9 cellular contexts compared by ENCODE assay signal in genomic region chr1:150620919-150621318, GRCh38. TPM values are rescaled to one million over a fixed set of nuclear protein-coding genes. Genes with fewer than 3 reads are reported as not detected.
DNase-seq lines count a peak whose midpoint lies in the region; ATAC-seq, FAIRE-seq and TF ChIP-seq lines count a peak whose summit lies in the region.
"Had no signal": no experiment of that assay in that cellular context is flagged by ENCODE, and none has a peak within 500 bp of the region (broad histone marks: within the 10 kb centered on the region; RNA-seq: fewer than 3 reads in every experiment).

No MANE protein-coding gene starts in this region.

- TF ChIP-seq RAD21 in A549 (conservative IDR thresholded peaks at IDR 0.05 in 1 of 2, IDR thresholded peaks at IDR 0.05 in 1 of 2): no peak
- no peak for TF ChIP-seq RAD21 in HCT116 (IDR thresholded peaks at IDR 0.05; ENCODE audit: low read depth)

- no peak for TF ChIP-seq CTCF in A549 (IDR thresholded peaks at IDR 0.05)
- TF ChIP-seq CTCF in HCT116 (IDR thresholded peaks at IDR 0.05 in 2 of 3, conservative IDR thresholded peaks at IDR 0.05 in 1 of 3; ENCODE audit: borderline replicate concordance in 1 of 3, insufficient read depth in 1 of 3, low read depth in 2 of 3, low read length in 2 of 3): no peak

- H3K4me1 ChIP-seq in A549: peaks cover 16% of the 10 kb centered on the region
- H3K4me1 ChIP-seq in HCT116 (ENCODE audit: control insufficient read depth in 1 of 2, insufficient read depth in 2 of 2, low read length in 2 of 2): peaks cover 8 to 43% of the 10 kb centered on the region in 2 experiments

- FAIRE-seq in A549 (lab: Jason Lieb, UNC): no peak

- H3K27me3 ChIP-seq in HCT116 (ENCODE audit: insufficient read depth, low read length): no peaks in the 10 kb centered on the region

- TF ChIP-seq POLR2A in A549 (IDR thresholded peaks at IDR 0.05; ENCODE audit: low read length) (no peak), HCT116 (IDR thresholded peaks at IDR 0.05; ENCODE audit: borderline replicate concordance, extremely low read depth, insufficient read depth, insufficient read length) (no peak)

- intact Hi-C loops in HCT116 (cut with micrococcal nuclease): loop anchor here (2.0 to 10.0 kb wide), 3 partner anchors 42 to 304 kb away; partner anchors contain the start of genes MCL1 and SETDB1

- RAD21 ChIA-PET in HCT116 (lab: Charles Lee; ENCODE audit: low non-redundant PET in 1 of 2, low total read pairs in 2 of 2, uncharacterized antibody in 2 of 2, unreplicated experiment in 2 of 2): interaction anchor here in 1 of 2 experiments (0.6 kb wide), 1 partner anchor 18 kb away, joined by 3 read pairs; no protein-coding TSS in a partner anchor

- peaks cover 3% of the 10 kb centered on the region; the same call in 1 of the 2 replicates for H3K79me2 ChIP-seq in HCT116 (ENCODE audit: insufficient read depth, low read length)

- DNase-seq in A549 (ENCODE audit: low read depth in 1 of 2, low spot score in 1 of 2) (no peak), HCT116 (ENCODE audit: low read depth, low spot score) (no peak), C1 segment of cervical spinal cord (lab: John Stamatoyannopoulos, UW) (no peak), activated gamma-delta T cell (lab: John Stamatoyannopoulos, UW) (no peak), T-helper 1 cell (no peak)
- DNase-seq in central memory CD8-positive, alpha-beta T cell (ENCODE audit: low spot score in 2 of 2): no peak
- no peak for DNase-seq in natural killer cell treated with Interleukin-12 subunit alpha and Interleukin-12 subunit beta and Interleukin-15 and Interleukin-18, amount 100 ng/mL, for 72 hours (ENCODE audit: low spot score)
- DNase-seq: H9 had no signal

- peaks cover 41% of the 10 kb centered on the region for H3K4me1 Mint-ChIP-seq in central memory CD8-positive, alpha-beta T cell
- H3K4me1 Mint-ChIP-seq in natural killer cell treated with Interleukin-12 subunit alpha and Interleukin-12 subunit beta and Interleukin-15 and Interleukin-18, amount 100 ng/mL, for 72 hours (ENCODE audit: low read depth in 2 of 2): peaks cover 48 to 56% of the 10 kb centered on the region in 2 donors

- no peaks in the 10 kb centered on the region for H3K9me2 ChIP-seq in HCT116 (ENCODE audit: insufficient read depth)

- CTCF ChIA-PET in A549 (lab: Yijun Ruan, JAX): interaction anchor here (0.6 to 15.3 kb wide), 15 partner anchors 9 to 374 kb away, joined by 3 to 210 read pairs (median 6); partner anchors contain the start of genes ENSA and MCL1
- CTCF ChIA-PET in HCT116 (lab: Charles Lee): interaction anchor here (0.7 to 3.2 kb wide), 3 partner anchors 59 to 1414 kb away, joined by 3 to 15 read pairs (median 3); no protein-coding TSS in a partner anchor

- TF ChIP-seq EP300 in A549 (IDR thresholded peaks at IDR 0.05): no peak

- H3K27me3 Mint-ChIP-seq in central memory CD8-positive, alpha-beta T cell: no peaks in the 10 kb centered on the region
- no peaks in the 10 kb centered on the region for H3K27me3 Mint-ChIP-seq in natural killer cell treated with Interleukin-12 subunit alpha and Interleukin-12 subunit beta and Interleukin-15 and Interleukin-18, amount 100 ng/mL, for 72 hours

- no peak overlapping the region for H3K4me2 ChIP-seq in A549
- no peak overlapping the region for H3K4me2 ChIP-seq in HCT116 (ENCODE audit: low read length)

- H3K27ac ChIP-seq in A549: peak overlapping the region; percentile 24 to 50; a peak in 4 of 6 replicates
- 0 out of 2 replicates have a peak overlapping the region, but pooled peaks have one; percentile 38 for H3K27ac ChIP-seq in HCT116 (ENCODE audit: low read depth, low read length)

- H2AFZ ChIP-seq in HCT116 (ENCODE audit: low read depth, low read length, poor library complexity, severe bottlenecking): no peak overlapping the region

- H3K4me3 Mint-ChIP-seq in central memory CD8-positive, alpha-beta T cell: no peak overlapping the region
- no peak overlapping the region for H3K4me3 Mint-ChIP-seq in natural killer cell treated with Interleukin-12 subunit alpha and Interleukin-12 subunit beta and Interleukin-15 and Interleukin-18, amount 100 ng/mL, for 72 hours
- H3K4me3 Mint-ChIP-seq: H9 had no signal

- no peaks in the 10 kb centered on the region for H4K20me1 ChIP-seq in HCT116 (ENCODE audit: insufficient read depth)

- peaks cover 13 to 42% of the 10 kb centered on the region in 2 experiments for H3K36me3 ChIP-seq in HCT116 (ENCODE audit: control insufficient read depth in 1 of 2, insufficient read depth in 2 of 2, low read length in 2 of 2)

- POLR2A ChIA-PET in A549 (lab: Yijun Ruan, JAX): interaction anchor here (0.7 to 3.7 kb wide), 5 partner anchors 9 to 59 kb away, joined by 3 to 43 read pairs (median 8); partner anchors contain the start of genes ENSA and MCL1
- POLR2A ChIA-PET in HCT116 (lab: Charles Lee): interaction anchor here (0.6 to 3.4 kb wide), 5 partner anchors 9 to 60 kb away, joined by 3 to 28 read pairs (median 7); partner anchors contain the start of genes ENSA and MCL1

- H3K9me3 Mint-ChIP-seq in central memory CD8-positive, alpha-beta T cell: no peaks in the 10 kb centered on the region
- no peaks in the 10 kb centered on the region for H3K9me3 Mint-ChIP-seq in natural killer cell treated with Interleukin-12 subunit alpha and Interleukin-12 subunit beta and Interleukin-15 and Interleukin-18, amount 100 ng/mL, for 72 hours
- H3K9me3 Mint-ChIP-seq: H9 had no signal

- H3K36me3 Mint-ChIP-seq in central memory CD8-positive, alpha-beta T cell (ENCODE audit: insufficient read depth): peaks cover 59% of the 10 kb centered on the region
- peaks cover 49% of the 10 kb centered on the region for H3K36me3 Mint-ChIP-seq in natural killer cell treated with Interleukin-12 subunit alpha and Interleukin-12 subunit beta and Interleukin-15 and Interleukin-18, amount 100 ng/mL, for 72 hours

- peak overlapping the region; percentile 89 for H3K27ac Mint-ChIP-seq in central memory CD8-positive, alpha-beta T cell (ENCODE audit: low read depth)
- H3K27ac Mint-ChIP-seq in natural killer cell treated with Interleukin-12 subunit alpha and Interleukin-12 subunit beta and Interleukin-15 and Interleukin-18, amount 100 ng/mL, for 72 hours: peak overlapping the region; percentile 81 to 94

- H3K9ac ChIP-seq in HCT116 (ENCODE audit: low read length): no peak overlapping the region

- BruUV-seq in HCT116 (replicated peaks; lab: Mats Ljungman, UMichigan): no TSS peak

- H3K9me3 ChIP-seq in A549 (no peaks in the 10 kb centered on the region), HCT116 (ENCODE audit: control insufficient read depth in 1 of 2, insufficient read depth in 1 of 2, low read depth in 1 of 2, low read length in 2 of 2) (no peaks in the 10 kb centered on the region)

- H3K4me3 ChIP-seq in A549 (no peak overlapping the region), HCT116 (replicated peaks in 1 of 2; ENCODE audit: low read depth in 1 of 2, low read length in 2 of 2) (no peak overlapping the region)

- 98% methylated on average over 2 of the region's 2 CpGs for WGBS in A549 (ENCODE audit: missing lambda C conversion rate)

- ATAC-seq in A549 (no peak), HCT116 (no peak), GM19452 (IDR thresholded peaks at IDR 0.05; ENCODE audit: unreplicated experiment) (no peak)
- no peak for ATAC-seq in central memory CD8-positive, alpha-beta T cell (replicated peaks; ENCODE audit: extremely low read depth, poor library complexity, severe bottlenecking)
- no peak for ATAC-seq in natural killer cell treated with Interleukin-12 subunit alpha and Interleukin-12 subunit beta and Interleukin-15 and Interleukin-18, amount 100 ng/mL, for 72 hours

TF ChIP-seq in A549, 52 proteins besides CTCF, POLR2A, EP300 and RAD21 (continues in another document):
- TF ChIP-seq USF2 (IDR thresholded peaks at IDR 0.05) (no peak), RFX5 (IDR thresholded peaks at IDR 0.05) (no peak), SREBF2 (IDR thresholded peaks at IDR 0.05) (no peak), NR3C1 (IDR thresholded peaks at IDR 0.05) (no peak), HEYL (CRISPR knock-in tag; IDR thresholded peaks at IDR 0.05) (no peak)

TF ChIP-seq in HCT116, 20 proteins besides CTCF, POLR2A, EP300 and RAD21 (continues in another document):
- TF ChIP-seq CEBPB (IDR thresholded peaks at IDR 0.05; ENCODE audit: low read depth) (no peak), ATF3 (IDR thresholded peaks at IDR 0.05) (no peak), FOSL1 (IDR thresholded peaks at IDR 0.05; ENCODE audit: low read depth) (no peak), ZFX (IDR thresholded peaks at IDR 0.05) (no peak)

RNA-seq across cellular contexts. Expression of gene ENSA, which starts 8.5 kb away (rescaled TPM):
- 61.2 and 67.9 TPM in 2 replicates for polyA plus RNA-seq in A549 (2011; rRNA removed)
- polyA plus RNA-seq in A549 (2012; cell fraction: cytosol; rRNA removed): 44.7 and 49.2 TPM in 2 replicates
- 19.4 and 22.9 TPM in 2 replicates for polyA plus RNA-seq in A549 (2012; cell fraction: nucleus; rRNA removed)
- 117 to 128 TPM (median 121 TPM) in 3 replicates for polyA plus RNA-seq in A549 (2017; fragmentation: RNase III; extraction: RNeasy Plus Mini Kit Qiagen cat#74134 plus additional on column Dnase treatment)
- 23.9 and 24.4 TPM in 2 replicates for polyA minus RNA-seq in A549 (2011; rRNA and poly(A)+ RNA removed)
- total RNA-seq in HCT116 (2021; ENCODE audit: unreplicated experiment): 130 TPM
- polyA plus RNA-seq in HCT116 (2012): 73.2 and 101 TPM in 2 replicates
- 100 to 1,000 TPM; 214 to 249 TPM for total RNA-seq in natural killer cell treated with Interleukin-12 subunit alpha and Interleukin-12 subunit beta and Interleukin-15 and Interleukin-18, amount 100 ng/mL, for 72 hours

RNA-seq across cellular contexts. Expression of gene MCL1, which starts 41.5 kb away (rescaled TPM):
- polyA plus RNA-seq in A549 (2011; rRNA removed) (145 and 202 TPM in 2 replicates), A549 (2017; fragmentation: RNase III; extraction: RNeasy Plus Mini Kit Qiagen cat#74134 plus additional on column Dnase treatment) (77.5 to 80.0 TPM (median 78.6 TPM) in 3 replicates)
- 54.2 and 63.4 TPM in 2 replicates for polyA plus RNA-seq in A549 (2012; cell fraction: cytosol; rRNA removed)
- polyA plus RNA-seq in A549 (2012; cell fraction: nucleus; rRNA removed): 178 and 186 TPM in 2 replicates
- 144 and 151 TPM in 2 replicates for polyA minus RNA-seq in A549 (2011; rRNA and poly(A)+ RNA removed)
- total RNA-seq in HCT116 (2021; ENCODE audit: unreplicated experiment): 146 TPM
- polyA plus RNA-seq in HCT116 (2012): 91.8 and 97.3 TPM in 2 replicates
- total RNA-seq in natural killer cell treated with Interleukin-12 subunit alpha and Interleukin-12 subunit beta and Interleukin-15 and Interleukin-18, amount 100 ng/mL, for 72 hours: 100 to 1,000 TPM; 199 to 333 TPM
